ENCODE assay signal across 13 cellular contexts in the genomic region with DNA sequence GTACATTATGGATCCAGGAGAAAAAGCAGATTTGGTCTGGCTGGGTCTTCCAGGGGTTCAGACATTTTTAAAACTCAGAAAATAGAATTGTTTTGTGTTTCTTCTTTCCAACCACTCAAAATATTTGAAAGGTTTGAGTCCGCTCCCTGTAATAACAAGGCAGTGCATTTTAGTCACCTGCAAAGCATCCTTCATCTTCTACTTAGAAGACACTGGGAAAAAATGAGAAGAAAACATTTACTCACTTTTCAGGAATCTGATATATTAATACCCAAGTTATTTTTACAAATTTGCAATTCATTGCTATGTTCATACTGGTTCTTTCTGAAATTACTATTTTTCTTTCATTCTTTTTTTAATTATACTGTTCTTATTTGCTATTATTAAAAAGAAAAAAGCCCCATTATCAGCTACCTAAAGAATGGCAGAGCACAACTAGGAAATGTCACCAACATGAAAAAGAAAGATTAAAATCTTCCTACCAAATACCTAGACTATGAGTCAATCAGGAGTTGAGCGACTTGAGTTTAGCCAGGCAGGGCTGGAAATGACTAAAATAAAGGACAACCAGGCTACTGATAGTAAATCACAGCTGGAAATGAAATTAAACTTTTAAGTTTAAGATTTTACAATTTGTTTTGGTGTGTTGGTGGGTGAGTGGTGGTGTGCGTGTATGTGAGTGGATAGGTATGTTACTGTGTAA.
DNase-seq lines count a peak whose midpoint lies in the region; ATAC-seq and TF ChIP-seq lines count a peak whose summit lies in the region.
"Had no signal": no experiment of that assay in that cellular context is flagged by ENCODE, and none has a peak within 500 bp of the region (broad histone marks: within the 10 kb centered on the region; RNA-seq: fewer than 3 reads in every experiment).

No MANE protein-coding gene starts in this region.

- WGBS in IMR-90 (ENCODE audit: extremely low coverage in 2 of 2, insufficient read length in 1 of 2), 2 experiments: no CpG with 5 or more reads among the region's 3 CpGs
- 28% methylated on average over 3 of the region's 3 CpGs for WGBS in mammary epithelial cell (ENCODE audit: low coverage, missing lambda C conversion rate)

- peak overlapping the region; percentile 94 for H2AK5ac ChIP-seq in IMR-90 (ENCODE audit: low read depth, low read length)

- in situ Hi-C loops in IMR-90 (cut with MboI; ENCODE audit: low sequenced_read_pairs) (loop anchor here (5.0 to 25.0 kb wide), 4 partner anchors 128 to 588 kb away; no protein-coding TSS in a partner anchor), mammary epithelial cell (cut with MboI; ENCODE audit: low sequenced_read_pairs in 2 of 2) (no loop called here)

- POLR2A ChIA-PET in AG04450 (lab: Yijun Ruan, JAX): interaction anchor here (0.9 to 6.7 kb wide), 3 partner anchors 87 to 280 kb away, joined by 3 to 86 read pairs (median 3); partner anchors contain the start of gene THBS1
- POLR2A ChIA-PET in IMR-90 (lab: Charles Lee; ENCODE audit: unreplicated experiment): interaction anchor here (1.5 kb wide), 1 partner anchor 280 kb away, joined by 3 read pairs; no protein-coding TSS in a partner anchor

- no peak overlapping the region for H2AFZ ChIP-seq in IMR-90 (replicated peaks; ENCODE audit: low read length, poor library complexity)
- H2AFZ ChIP-seq in mammary epithelial cell (ENCODE audit: low read depth, low read length): no peak overlapping the region

- TF ChIP-seq RAD21 in IMR-90 (IDR thresholded peaks at IDR 0.05; ENCODE audit: low read length): no peak

- TF ChIP-seq POLR2A in IMR-90 (IDR thresholded peaks at IDR 0.05; ENCODE audit: low read depth, low read length): no peak

- H3K36me3 ChIP-seq in IMR-90 (ENCODE audit: control insufficient read depth, insufficient read depth, low read length) (no peaks in the 10 kb centered on the region), mammary epithelial cell (ENCODE audit: insufficient read depth, low read length) (no peaks in the 10 kb centered on the region)

- peak overlapping the region; percentile 89; the same call in 1 of the 2 replicates for H4K5ac ChIP-seq in IMR-90 (ENCODE audit: low read depth, low read length)

- dilution Hi-C loops in IMR-90 (cut with HindIII; ENCODE audit: low sequenced_read_pairs, unreplicated experiment) (no loop called here), mammary epithelial cell (cut with HindIII; ENCODE audit: low sequenced_read_pairs) (no loop called here)

- H3K4me3 ChIP-seq in AG04450 (ENCODE audit: low read depth, low read length) (no peak overlapping the region), IMR-90 (ENCODE audit: insufficient read depth, low read depth, low read length) (no peak overlapping the region), mammary epithelial cell (replicated peaks in 1 of 3; ENCODE audit: insufficient read depth in 1 of 3, low read depth in 2 of 3, low read length in 3 of 3) (no peak overlapping the region)

- peak overlapping the region; percentile 98 for H3K14ac ChIP-seq in IMR-90 (replicated peaks; ENCODE audit: low read depth, low read length)

- peak overlapping the region; percentile 98; the same call in 1 of the 2 replicates for H3K4ac ChIP-seq in IMR-90 (ENCODE audit: low read depth, low read length)

- CTCF ChIA-PET in AG04450 (lab: Charles Lee): interaction anchor here (0.9 kb wide), 1 partner anchor 279 kb away, joined by 3 read pairs; no protein-coding TSS in a partner anchor
- CTCF ChIA-PET in IMR-90 (lab: Yijun Ruan, JAX): interaction anchor here (0.8 to 1.2 kb wide), 3 partner anchors 62 to 279 kb away, joined by 3 to 4 read pairs (median 3); no protein-coding TSS in a partner anchor
- CTCF ChIA-PET in mammary epithelial cell (lab: Charles Lee; ENCODE audit: low non-redundant PET): interaction anchor here (0.8 kb wide), 1 partner anchor 29 kb away, joined by 4 read pairs; no protein-coding TSS in a partner anchor

- H3K27me3 ChIP-seq in AG04450 (ENCODE audit: control insufficient read depth, insufficient read depth, low read length) (no peaks in the 10 kb centered on the region), IMR-90 (ENCODE audit: control insufficient read depth, insufficient read depth, low read length) (no peaks in the 10 kb centered on the region), mammary epithelial cell (ENCODE audit: insufficient read depth, low read length) (no peaks in the 10 kb centered on the region)

- H3K4me1 ChIP-seq in IMR-90 (ENCODE audit: control insufficient read depth, insufficient read depth, low read length) (peaks cover 24% of the 10 kb centered on the region), mammary epithelial cell (ENCODE audit: insufficient read depth, low read length) (peaks cover 67% of the 10 kb centered on the region)

- H3K27ac ChIP-seq in AG04450 (ENCODE audit: low read depth, low read length) (peak overlapping the region; percentile 65), IMR-90 (ENCODE audit: insufficient read depth, low read length) (peak overlapping the region; percentile 91; the same call in 1 of the 2 replicates), mammary epithelial cell (ENCODE audit: insufficient read depth, low read depth, low read length) (peak overlapping the region; percentile 43)

- H4K20me1 ChIP-seq in IMR-90 (ENCODE audit: insufficient read depth, low read length) (no peaks in the 10 kb centered on the region), mammary epithelial cell (ENCODE audit: insufficient read depth, low read length) (no peaks in the 10 kb centered on the region)

- H3K9me3 Mint-ChIP-seq in stimulated activated effector memory CD8-positive, alpha-beta T cell treated with anti-CD3 and anti-CD28 coated beads, Interleukin-12 subunit alpha, Interleukin-12 subunit beta, amount 100 ng/mL, for 72 hours: no peaks in the 10 kb centered on the region

- H4K91ac ChIP-seq in IMR-90 (ENCODE audit: insufficient read depth, low read depth, low read length): peak overlapping the region; percentile 85

- H3K36me3 Mint-ChIP-seq in stimulated activated effector memory CD8-positive, alpha-beta T cell treated with anti-CD3 and anti-CD28 coated beads, Interleukin-12 subunit alpha, Interleukin-12 subunit beta, amount 100 ng/mL, for 72 hours: no peaks in the 10 kb centered on the region

- no peak overlapping the region for H2AK9ac ChIP-seq in IMR-90 (replicated peaks; ENCODE audit: low read depth, low read length, poor library complexity)

- peak overlapping the region; percentile 99 for H2BK15ac ChIP-seq in IMR-90 (ENCODE audit: low read depth, low read length)

- peak overlapping the region; percentile 83 for H3K56ac ChIP-seq in IMR-90 (ENCODE audit: extremely low read depth, insufficient read depth, low read length)

- TF ChIP-seq CTCF in AG04450 (IDR thresholded peaks at IDR 0.05; ENCODE audit: low read depth, low read length): no peak
- no peak for TF ChIP-seq CTCF in IMR-90 (conservative IDR thresholded peaks at IDR 0.05; ENCODE audit: low read depth, low read length)
- no peak for TF ChIP-seq CTCF in mammary epithelial cell (conservative IDR thresholded peaks at IDR 0.05 in 1 of 2, IDR thresholded peaks at IDR 0.05 in 1 of 2; ENCODE audit: extremely low read depth in 1 of 2, insufficient read depth in 1 of 2, low read depth in 1 of 2, low read length in 2 of 2)

- H2BK20ac ChIP-seq in IMR-90 (ENCODE audit: low read depth, low read length): peak overlapping the region; percentile 99

- peak overlapping the region; percentile 92; the same call in 1 of the 2 replicates for H3K23ac ChIP-seq in IMR-90 (ENCODE audit: low read depth, low read length)

- H3K9me3 ChIP-seq in AG04450 (ENCODE audit: control insufficient read depth, insufficient read depth, low read length) (no peaks in the 10 kb centered on the region), IMR-90 (ENCODE audit: control insufficient read depth, insufficient read depth, low read length) (no peaks in the 10 kb centered on the region), mammary epithelial cell (replicated peaks; ENCODE audit: insufficient read depth, low read length) (no peaks in the 10 kb centered on the region)

- H3K79me1 ChIP-seq in IMR-90 (ENCODE audit: low read depth in 1 of 2, low read length in 2 of 2): peaks cover 0 to 12% of the 10 kb centered on the region in 2 experiments; a peak in 1 of 4 replicates

- no peak overlapping the region for H3K4me2 ChIP-seq in IMR-90 (ENCODE audit: low read depth, low read length)
- H3K4me2 ChIP-seq in mammary epithelial cell (ENCODE audit: insufficient read depth, low read depth, low read length): peak overlapping the region; percentile 45

- BruUV-seq in IMR-90 (replicated peaks; lab: Mats Ljungman, UMichigan) (no TSS peak), mammary epithelial cell (replicated peaks; lab: Mats Ljungman, UMichigan) (no TSS peak)

- peak overlapping the region; percentile 98 for H2BK120ac ChIP-seq in IMR-90 (ENCODE audit: low read depth, low read length)

- intact Hi-C loops in IMR-90 (cut with micrococcal nuclease) (loop anchor here (5.0 to 10.0 kb wide), 4 partner anchors 68 to 593 kb away; no protein-coding TSS in a partner anchor), mammary epithelial cell (cut with micrococcal nuclease) (loop anchor here (1.0 to 5.0 kb wide), 3 partner anchors 87 to 128 kb away; no protein-coding TSS in a partner anchor)

- peaks cover 12% of the 10 kb centered on the region for H3K9me1 ChIP-seq in IMR-90 (ENCODE audit: insufficient read depth, low read length)

- H3K27ac Mint-ChIP-seq in stimulated activated effector memory CD8-positive, alpha-beta T cell treated with anti-CD3 and anti-CD28 coated beads, Interleukin-12 subunit alpha, Interleukin-12 subunit beta, amount 100 ng/mL, for 72 hours: no peak overlapping the region

- no peaks in the 10 kb centered on the region for H3K79me2 ChIP-seq in mammary epithelial cell (ENCODE audit: insufficient read depth, low read length)

- DNase-seq in AG04450 (ENCODE audit: low read depth, low spot score) (no peak), IMR-90 (peak; percentile 66), mammary epithelial cell (peak; percentile 49), kidney tubule cell (ENCODE audit: low spot score) (peak; percentile 85), NK-92 (lab: John Stamatoyannopoulos, UW; ENCODE audit: unreplicated experiment) (no peak)
- DNase-seq in stimulated activated effector memory CD8-positive, alpha-beta T cell treated with anti-CD3 and anti-CD28 coated beads, Interleukin-12 subunit alpha, Interleukin-12 subunit beta, amount 100 ng/mL, for 72 hours (ENCODE audit: low spot score in 2 of 2): no peak
- DNase-seq: activated CD4-positive, alpha-beta T cell treated with anti-CD3 and anti-CD28 coated beads, Interleukin-2, amount 50 U/mL, for 1 hour; activated naive CD4-positive, alpha-beta T cell; GDM1; NCI-H1436 treated with DMSO at 0.1 percent for 48 hours; right cardiac atrium had no signal

- ATAC-seq in IMR-90 (ENCODE audit: low read depth) (no peak), HG02840 (IDR thresholded peaks at IDR 0.05; ENCODE audit: low FRiP score, unreplicated experiment) (no peak), HG02938 (IDR thresholded peaks at IDR 0.05; ENCODE audit: unreplicated experiment) (no peak)
- ATAC-seq in stimulated activated effector memory CD8-positive, alpha-beta T cell treated with anti-CD3 and anti-CD28 coated beads, Interleukin-12 subunit alpha, Interleukin-12 subunit beta, amount 100 ng/mL, for 72 hours: no peak

- H3K9ac ChIP-seq in IMR-90 (ENCODE audit: low read depth, low read length) (peak overlapping the region; percentile 37; the same call in 1 of the 2 replicates), mammary epithelial cell (ENCODE audit: insufficient read depth, low read length) (no peak overlapping the region)

- H3K4me3 Mint-ChIP-seq in stimulated activated effector memory CD8-positive, alpha-beta T cell treated with anti-CD3 and anti-CD28 coated beads, Interleukin-12 subunit alpha, Interleukin-12 subunit beta, amount 100 ng/mL, for 72 hours: no peak overlapping the region

- peak overlapping the region; percentile 98 for H2BK5ac ChIP-seq in IMR-90 (ENCODE audit: low read depth, low read length, poor library complexity, severe bottlenecking)

- H4K8ac ChIP-seq in IMR-90 (ENCODE audit: low read depth in 2 of 2, low read length in 2 of 2): peak overlapping the region; percentile 72 to 82

- H3K4me1 Mint-ChIP-seq in stimulated activated effector memory CD8-positive, alpha-beta T cell treated with anti-CD3 and anti-CD28 coated beads, Interleukin-12 subunit alpha, Interleukin-12 subunit beta, amount 100 ng/mL, for 72 hours: no peaks in the 10 kb centered on the region

- peak overlapping the region; percentile 97; the same call in 1 of the 2 replicates for H3K18ac ChIP-seq in IMR-90 (ENCODE audit: low read depth, low read length)

Comparison
In these comparisons a context has a peak if more than half of its experiments do, and no peak if none do; other contexts are left out.
1. DNase-seq: peak in IMR-90 (single experiment), mammary epithelial cell (single experiment) and kidney tubule cell (single experiment); none in AG04450 (single experiment), stimulated activated effector memory CD8-positive, alpha-beta T cell treated with anti-CD3 and anti-CD28 coated beads, Interleukin-12 subunit alpha, Interleukin-12 subunit beta, amount 100 ng/mL, for 72 hours (0 of 2) and NK-92 (single experiment).
2. Peak in every context shown above with its lines, with median percentiles within 50 percentile points of each other: H3K27ac ChIP-seq.